ENCODE assay signal across 8 cellular contexts in genomic region chr9:15423328-15423985, GRCh38.
DNase-seq lines count a peak whose midpoint lies in the region; ATAC-seq lines count a peak whose summit lies in the region.

No MANE protein-coding gene starts in this region.

- H3K9me3 ChIP-seq in NT2/D1 (ENCODE audit: insufficient read depth, low read length) = no peaks in the 10 kb centered on the region

- H3K27me3 ChIP-seq in NT2/D1 (ENCODE audit: insufficient read depth, insufficient read length) = no peaks in the 10 kb centered on the region

- no peaks in the 10 kb centered on the region for H3K4me1 ChIP-seq in NT2/D1 (ENCODE audit: insufficient read depth, insufficient read length)

- H3K4me3 ChIP-seq in NT2/D1 (ENCODE audit: insufficient read length, low read depth) = peak overlapping the region; percentile 95

- H3K9ac ChIP-seq in NT2/D1 (ENCODE audit: insufficient read length, low read depth) = peak overlapping the region; percentile 98

- no peak for ATAC-seq in HG03520 (IDR thresholded peaks at IDR 0.05; ENCODE audit: unreplicated experiment)
- ATAC-seq in HG02642 (IDR thresholded peaks at IDR 0.05; ENCODE audit: poor library complexity, unreplicated experiment) = no peak

- peak; percentile 11 for DNase-seq in activated naive CD4-positive, alpha-beta T cell treated with Interleukin-2 at 50 U/mL for 16 hours
- DNase-seq in activated naive CD4-positive, alpha-beta T cell (lab: John Stamatoyannopoulos, UW) = no peak
- DNase-seq in NT2/D1 (ENCODE audit: low read depth, low spot score) (no peak), dedifferentiated amniotic fluid mesenchymal stem cell (ENCODE audit: extremely low spot score) (peak; percentile 44), midbrain (lab: John Stamatoyannopoulos, UW) (peak; percentile 2), amniotic stem cell (lab: John Stamatoyannopoulos, UW) (no peak)

- H3K36me3 ChIP-seq in NT2/D1 (ENCODE audit: insufficient read depth, insufficient read length, low read length) = peaks cover 45% of the 10 kb centered on the region

Comparison
In these comparisons a context has a peak if more than half of its experiments do, and no peak if none do; other contexts are left out.
1. DNase-seq: peak in activated naive CD4-positive, alpha-beta T cell treated with Interleukin-2 at 50 U/mL for 16 hours (single experiment), dedifferentiated amniotic fluid mesenchymal stem cell (single experiment) and midbrain (single experiment); none in activated naive CD4-positive, alpha-beta T cell (0 of 4), NT2/D1 (single experiment) and amniotic stem cell (single experiment).